In genomic region chr2:23394700-23395099, GRCh38 we compare ENCODE assay signal across 19 cellular contexts. TPM values are rescaled to one million over a fixed set of nuclear protein-coding genes. Genes with fewer than 3 reads are reported as not detected.
DNase-seq lines count a peak whose midpoint lies in the region; ATAC-seq, FAIRE-seq and TF ChIP-seq lines count a peak whose summit lies in the region.
"Had no signal": no experiment of that assay in that cellular context is flagged by ENCODE, and none has a peak within 500 bp of the region (broad histone marks: within the 10 kb centered on the region; RNA-seq: fewer than 3 reads in every experiment).

No MANE protein-coding gene starts in this region.

- H3K4me3 ChIP-seq in Loucy (ENCODE audit: low read length, poor library complexity, severe bottlenecking) = no peak overlapping the region

- CTCF ChIA-PET in CD4-positive, alpha-beta T cell (lab: Charles Lee) = no interaction called here

- peak overlapping the region; percentile 63 for H3K4me2 ChIP-seq in Loucy (ENCODE audit: low read depth, low read length, poor library complexity, severe bottlenecking)

- no peaks in the 10 kb centered on the region for H3F3A ChIP-seq in Loucy (ENCODE audit: low read depth)

- H3K27ac Mint-ChIP-seq in CD4-positive, alpha-beta T cell = no peak overlapping the region
- H3K27ac Mint-ChIP-seq: CD4-positive, CD25-positive, alpha-beta regulatory T cell; H9 had no signal

- no peak for DNase-seq in CD4-positive, alpha-beta T cell
- DNase-seq in D721Med (ENCODE audit: insufficient read length, low spot score) = no peak
- DNase-seq in islet precursor cell = peak; percentile 4
- no peak for DNase-seq in NCI-H526 treated with DMSO at 0.1 percent for 48 hours (lab: John Stamatoyannopoulos, UW)
- no peak for DNase-seq in DMS153 treated with DMSO at 0.1 percent for 48 hours (lab: John Stamatoyannopoulos, UW; ENCODE audit: unreplicated experiment)
- DNase-seq: ACHN; BE2C; C1 segment of cervical spinal cord; Caco-2; CD4-positive, CD25-positive, alpha-beta regulatory T cell; DMS53; H9 had no signal

- no peak overlapping the region for H3K27ac ChIP-seq in CD4-positive, alpha-beta T cell (ENCODE audit: low read depth, low read length)

- no peaks in the 10 kb centered on the region for H3K79me2 ChIP-seq in Loucy (ENCODE audit: insufficient read depth, low read length)

- no peak overlapping the region for H3K9ac ChIP-seq in Loucy (ENCODE audit: low read depth, low read length, poor library complexity, severe bottlenecking)

- POLR2A ChIA-PET in CD4-positive, alpha-beta T cell (lab: Charles Lee) = no interaction called here

- peaks cover 20% of the 10 kb centered on the region for H3K4me1 ChIP-seq in Loucy (ENCODE audit: insufficient read depth, low read length, poor library complexity, severe bottlenecking)
- H3K4me1 ChIP-seq: Caco-2 had no signal

- H2AFZ ChIP-seq in Loucy (ENCODE audit: low read length) = no peak overlapping the region

- peak; percentile 44 for FAIRE-seq in D721Med (lab: Jason Lieb, UNC)
- FAIRE-seq: A204.1, G401.6, GM12891, GM19239, H1 had no signal

- no peaks in the 10 kb centered on the region for H3K9me3 ChIP-seq in CD4-positive, alpha-beta T cell (ENCODE audit: control insufficient read depth, low read length)
- H3K9me3 ChIP-seq in Loucy (ENCODE audit: insufficient read depth, low read depth, low read length) = no peaks in the 10 kb centered on the region
- H3K9me3 ChIP-seq: BE2C, Caco-2 had no signal

- H3K36me3 Mint-ChIP-seq in CD4-positive, alpha-beta T cell (ENCODE audit: low read depth) = no peaks in the 10 kb centered on the region
- H3K36me3 Mint-ChIP-seq: CD4-positive, CD25-positive, alpha-beta regulatory T cell had no signal

- H3K9me3 Mint-ChIP-seq in CD4-positive, alpha-beta T cell = no peaks in the 10 kb centered on the region
- H3K9me3 Mint-ChIP-seq: H9 had no signal

- peaks cover 40% of the 10 kb centered on the region for H3K27me3 Mint-ChIP-seq in CD4-positive, alpha-beta T cell

- no peaks in the 10 kb centered on the region for H3K27me3 ChIP-seq in CD4-positive, alpha-beta T cell (ENCODE audit: control insufficient read depth, insufficient read depth, low read length)
- no peaks in the 10 kb centered on the region for H3K27me3 ChIP-seq in Loucy (ENCODE audit: insufficient read depth, low read length, poor library complexity, severe bottlenecking)
- H3K27me3 ChIP-seq: BE2C had no signal

- intact Hi-C loops in CD4-positive, alpha-beta T cell (cut with DNase I, micrococcal nuclease) = no loop called here

- no peak for TF ChIP-seq CTCF in CD4-positive, alpha-beta T cell (IDR thresholded peaks at IDR 0.05)
- TF ChIP-seq CTCF in D721Med (IDR thresholded peaks at IDR 0.05; ENCODE audit: insufficient read depth, missing control alignments) (no peak), Loucy (conservative IDR thresholded peaks at IDR 0.05; ENCODE audit: low read length) (no peak)

- no peaks in the 10 kb centered on the region for H3K9me2 ChIP-seq in Loucy (replicated peaks; ENCODE audit: low read depth, low read length)

- peak overlapping the region; percentile 3 for H3K4me3 Mint-ChIP-seq in CD4-positive, alpha-beta T cell
- H3K4me3 Mint-ChIP-seq: CD4-positive, CD25-positive, alpha-beta regulatory T cell; H9 had no signal

- peak; percentile 39 for ATAC-seq in CD4-positive, alpha-beta T cell (ENCODE audit: poor library complexity)
- no peak for ATAC-seq in HG03457 (IDR thresholded peaks at IDR 0.05; ENCODE audit: unreplicated experiment)

- peaks cover 37% of the 10 kb centered on the region for H3K4me1 Mint-ChIP-seq in CD4-positive, alpha-beta T cell (ENCODE audit: low read depth)
- H3K4me1 Mint-ChIP-seq: CD4-positive, CD25-positive, alpha-beta regulatory T cell had no signal

- H3K36me3 ChIP-seq in Loucy (ENCODE audit: insufficient read depth, low read length) = no peaks in the 10 kb centered on the region
- H3K36me3 ChIP-seq: BE2C had no signal

- H4K20me1 ChIP-seq in Loucy (ENCODE audit: insufficient read depth, low read length, poor library complexity, severe bottlenecking) = no peaks in the 10 kb centered on the region

RNA-seq across cellular contexts. Expression of gene KLHL29, which starts 9.7 kb away (rescaled TPM):
- 1 to 10 TPM; 2.5 to 2.7 TPM for total RNA-seq in CD4-positive, alpha-beta T cell
